18 cellular contexts compared by ENCODE assay signal in genomic region chr6:169362501-169363121, GRCh38.
"Had no signal": no experiment of that assay in that cellular context is flagged by ENCODE, and none has a peak within 500 bp of the region (broad histone marks: within the 10 kb centered on the region; RNA-seq: fewer than 3 reads in every experiment).

No MANE protein-coding gene starts in this region.

- H3K9me3 Mint-ChIP-seq: activated T-cell treated with anti-CD3 and anti-CD28 coated beads, Interleukin-2, amount 50 U/mL, for 24 hours had no signal

- H3K9me3 ChIP-seq: body of pancreas, colonic mucosa, esophagus squamous epithelium had no signal

- H3K27me3 ChIP-seq: body of pancreas, colonic mucosa, esophagus squamous epithelium, neural progenitor cell had no signal

- H3K27ac ChIP-seq: body of pancreas, colonic mucosa, esophagus squamous epithelium, neural progenitor cell had no signal

- H3K4me1 Mint-ChIP-seq: activated CD4-positive, alpha-beta memory T cell treated with anti-CD3 and anti-CD28 coated beads, Interleukin-2, amount 10 ng/mL, durations not matched to agents 7 days and 5 days; activated CD4-positive, alpha-beta T cell treated with anti-CD3 and anti-CD28 coated beads for 36 hours; naive B cell; stimulated activated memory B cell treated with anti-CD40 and anti-IgM and Interleukin-4, amounts not matched to agents 10 μg/mL and 1 μg/mL and 100 μg/mL, for 72 hours had no signal

- H3K9ac ChIP-seq: neural progenitor cell had no signal

- H3K27me3 Mint-ChIP-seq: activated CD4-positive, alpha-beta memory T cell treated with anti-CD3 and anti-CD28 coated beads, Interleukin-2, amount 10 ng/mL, durations not matched to agents 7 days and 5 days had no signal

- H2AFZ ChIP-seq: neural progenitor cell had no signal

- H3K36me3 Mint-ChIP-seq: naive B cell; neural progenitor cell; stimulated activated memory B cell treated with anti-CD40 and anti-IgM and Interleukin-4, amounts not matched to agents 10 μg/mL and 1 μg/mL and 100 μg/mL, for 72 hours had no signal

- ATAC-seq: activated CD4-positive, alpha-beta T cell treated with anti-CD3 and anti-CD28 coated beads for 36 hours; body of pancreas; stimulated activated memory B cell treated with anti-CD40 and anti-IgM and Interleukin-4, amounts not matched to agents 10 μg/mL and 1 μg/mL and 100 μg/mL, for 72 hours had no signal

- DNase-seq: activated CD4-positive, alpha-beta memory T cell treated with anti-CD3 and anti-CD28 coated beads, Interleukin-2, amount 10 ng/mL, durations not matched to agents 7 days and 5 days; activated CD4-positive, alpha-beta T cell treated with anti-CD3 and anti-CD28 coated beads for 36 hours; activated naive CD4-positive, alpha-beta T cell treated with anti-CD3 and anti-CD28 coated beads, Interleukin-2, amount 50 U/mL, for 16 hours; activated T-cell treated with anti-CD3 and anti-CD28 coated beads, Interleukin-2, amount 50 U/mL, for 24 hours; amniotic stem cell; body of pancreas; caudate nucleus; colonic mucosa; effector CD4-positive, alpha-beta T cell; esophagus squamous epithelium; naive B cell; stimulated activated CD4-positive, alpha-beta T cell treated with anti-CD3 and anti-CD28 coated beads, Interleukin-2, amount 100 ng/mL, for 48 hours; substantia nigra; T-helper 2 cell; trophoblast cell had no signal

- H3K4me1 ChIP-seq: body of pancreas, colonic mucosa, esophagus squamous epithelium, neural progenitor cell had no signal

- H3K4me3 Mint-ChIP-seq: activated CD4-positive, alpha-beta memory T cell treated with anti-CD3 and anti-CD28 coated beads, Interleukin-2, amount 10 ng/mL, durations not matched to agents 7 days and 5 days; activated CD4-positive, alpha-beta T cell treated with anti-CD3 and anti-CD28 coated beads for 36 hours; activated T-cell treated with anti-CD3 and anti-CD28 coated beads, Interleukin-2, amount 50 U/mL, for 24 hours; naive B cell; neural progenitor cell; stimulated activated memory B cell treated with anti-CD40 and anti-IgM and Interleukin-4, amounts not matched to agents 10 μg/mL and 1 μg/mL and 100 μg/mL, for 72 hours had no signal

- H3K4me3 ChIP-seq: body of pancreas, colonic mucosa, esophagus squamous epithelium, lung, neural progenitor cell had no signal

- H3K36me3 ChIP-seq: colonic mucosa, esophagus squamous epithelium, neural progenitor cell had no signal

- H3K27ac Mint-ChIP-seq: activated CD4-positive, alpha-beta memory T cell treated with anti-CD3 and anti-CD28 coated beads, Interleukin-2, amount 10 ng/mL, durations not matched to agents 7 days and 5 days; activated CD4-positive, alpha-beta T cell treated with anti-CD3 and anti-CD28 coated beads for 36 hours; activated T-cell treated with anti-CD3 and anti-CD28 coated beads, Interleukin-2, amount 50 U/mL, for 24 hours; naive B cell; neural progenitor cell; stimulated activated memory B cell treated with anti-CD40 and anti-IgM and Interleukin-4, amounts not matched to agents 10 μg/mL and 1 μg/mL and 100 μg/mL, for 72 hours had no signal

- H3K4me2 ChIP-seq: neural progenitor cell had no signal
